1 cellular context compared by ENCODE assay signal in the genomic region with DNA sequence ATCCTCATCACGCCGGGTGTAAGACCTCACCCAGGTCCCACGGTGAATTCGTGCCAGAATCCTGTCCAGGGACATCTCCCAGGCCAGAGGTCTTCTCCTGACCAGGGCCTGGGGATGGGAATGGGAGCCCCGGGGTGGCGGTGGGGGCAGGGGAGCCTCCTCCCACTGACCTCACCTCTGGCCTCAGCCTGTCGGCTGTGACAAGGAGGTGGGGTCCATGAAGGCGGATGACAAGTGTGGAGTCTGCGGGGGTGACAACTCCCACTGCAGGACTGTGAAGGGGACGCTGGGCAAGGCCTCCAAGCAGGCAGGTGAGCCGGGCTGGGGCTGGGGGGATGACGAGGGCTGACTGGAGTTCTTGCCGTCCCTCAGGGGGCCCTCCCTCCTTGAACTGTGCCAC.
A peak's percentile ranks its signal among the peaks of the same experiment; 100 is the strongest.
TF ChIP-seq lines count a peak whose summit lies in the region.

No MANE protein-coding gene starts in this region.

TF ChIP-seq in K562, 482 proteins besides CTCF, POLR2A, EP300 and RAD21:
- TF ChIP-seq CREB1 (IDR thresholded peaks at IDR 0.05) (no peak), CREB1 (CRISPR knock-in tag; IDR thresholded peaks at IDR 0.05) (0 out of 2 replicates have a peak, but pooled peaks have one; percentile 27), ZNF511 (CRISPR knock-in tag; IDR thresholded peaks at IDR 0.05) (0 out of 2 replicates have a peak, but pooled peaks have one; percentile 31), ZNF133 (CRISPR knock-in tag; IDR thresholded peaks at IDR 0.05) (no peak), POLR2G (IDR thresholded peaks at IDR 0.05; ENCODE audit: low read depth, low read length) (peak; percentile 49; the same call in 1 of the 2 replicates), EGR1 (conservative IDR thresholded peaks at IDR 0.05) (peak; percentile 62), KAT7 (CRISPR knock-in tag; IDR thresholded peaks at IDR 0.05; ENCODE audit: borderline replicate concordance) (peak; percentile 90), NCOA4 (IDR thresholded peaks at IDR 0.05; ENCODE audit: partially characterized antibody) (no peak), NFRKB (IDR thresholded peaks at IDR 0.05; ENCODE audit: low read depth) (peak; percentile 14; the same call in 1 of the 2 replicates), MAZ (CRISPR knock-in tag; conservative IDR thresholded peaks at IDR 0.05 in 1 of 2, IDR thresholded peaks at IDR 0.05 in 1 of 2) (0 out of 4 replicates have a peak, but pooled peaks of 1 of the 2 experiments have one; percentile 1), HNRNPUL1 (IDR thresholded peaks at IDR 0.05; ENCODE audit: low read length) (no peak)
TF ChIP-seq in K562: peak in this region for 7.
